Comparison of ENCODE assay signal across 8 cellular contexts in the genomic region with DNA sequence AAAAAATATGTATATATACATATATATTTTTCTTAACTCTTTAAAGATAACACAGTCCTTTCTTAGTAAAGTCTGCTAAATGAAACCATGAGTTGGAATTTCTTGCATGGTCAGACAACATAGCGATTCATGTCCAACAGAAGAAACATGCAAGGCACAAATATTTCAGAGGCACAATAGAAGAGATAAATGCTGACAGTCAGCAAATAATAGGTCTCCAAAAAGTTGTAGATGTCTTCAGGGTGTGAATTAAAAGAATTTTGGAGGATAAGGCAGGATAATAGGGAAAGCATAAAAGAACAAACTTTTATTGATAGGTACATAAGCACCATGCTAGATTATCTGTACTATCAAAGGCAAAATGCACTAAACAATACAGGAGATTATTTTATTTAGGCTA.
"Had no signal": no experiment of that assay in that cellular context is flagged by ENCODE, and none has a peak within 500 bp of the region (broad histone marks: within the 10 kb centered on the region; RNA-seq: fewer than 3 reads in every experiment).

No MANE protein-coding gene starts in this region.

- FAIRE-seq: G401.6, GM12878, GM12891, GM12892, GM18507, GM19239 had no signal

- DNase-seq: GDM1, GF-D8 had no signal

- H3K4me3 ChIP-seq: GM12878 had no signal

- ATAC-seq: GM12878 had no signal
